In genomic region chr10:96495544-96495943, GRCh38 we compare ENCODE assay signal across 31 cellular contexts. TPM values are rescaled to one million over a fixed set of nuclear protein-coding genes. Genes with fewer than 3 reads are reported as not detected.
"Had no signal": no experiment of that assay in that cellular context is flagged by ENCODE, and none has a peak within 500 bp of the region (broad histone marks: within the 10 kb centered on the region; RNA-seq: fewer than 3 reads in every experiment).

No MANE protein-coding gene starts in this region.

- H3K36me3 Mint-ChIP-seq: activated CD4-positive, alpha-beta memory T cell treated with anti-CD3 and anti-CD28 coated beads for 36 hours; activated naive CD4-positive, alpha-beta T cell treated with anti-CD3 and anti-CD28 coated beads, Interleukin-2, amount 10 ng/mL, durations not matched to agents 7 days and 5 days; activated naive CD4-positive, alpha-beta T cell treated with anti-CD3 and anti-CD28 coated beads, Interleukin-2, amount 50 U/mL, for 72 hours; activated naive CD8-positive, alpha-beta T cell treated with anti-CD3 and anti-CD28 coated beads, Interleukin-2, amount 10 ng/mL, durations not matched to agents 7 days and 5 days; brain had no signal

- H3K9me3 Mint-ChIP-seq: activated CD4-positive, alpha-beta memory T cell treated with anti-CD3 and anti-CD28 coated beads for 36 hours; activated CD4-positive, alpha-beta T cell treated with anti-CD3 and anti-CD28 coated beads, Interleukin-2, amount 10 ng/mL, durations not matched to agents 24 days and 14 days; activated naive CD4-positive, alpha-beta T cell treated with anti-CD3 and anti-CD28 coated beads, Interleukin-2, amount 10 ng/mL, durations not matched to agents 7 days and 5 days; activated naive CD4-positive, alpha-beta T cell treated with anti-CD3 and anti-CD28 coated beads, Interleukin-2, amount 50 U/mL, for 72 hours; activated naive CD8-positive, alpha-beta T cell treated with anti-CD3 and anti-CD28 coated beads, Interleukin-2, amount 10 ng/mL, durations not matched to agents 7 days and 5 days; activated T-cell treated with anti-CD3 and anti-CD28 coated beads, Interleukin-2, amount 50 U/mL, for 24 hours; activated T-cell treated with anti-CD3 and anti-CD28 coated beads, Interleukin-2, amount 50 U/mL, for 72 hours; central memory CD8-positive, alpha-beta T cell; dendritic cell treated with granulocyte-macrophage colony-stimulating factor and Interleukin-4, amounts not matched to agents 40 ng/mL and 50 ng/mL, for 4 days; T-helper 2 cell treated with Interferon-gamma antibody and Interleukin-4, amounts not matched to agents 5 μg/mL and 100 μg/mL, for 36 hours had no signal

- DNase-seq: activated CD4-positive, alpha-beta memory T cell treated with anti-CD3 and anti-CD28 coated beads for 36 hours; activated CD4-positive, alpha-beta T cell treated with anti-CD3 and anti-CD28 coated beads for 36 hours; activated CD4-positive, alpha-beta T cell treated with anti-CD3 and anti-CD28 coated beads, Interleukin-2, amount 10 ng/mL, durations not matched to agents 24 days and 14 days; activated CD4-positive, CD25-positive, alpha-beta regulatory T cell; activated CD4-positive, CD25-positive, alpha-beta regulatory T cell treated with anti-CD3 and anti-CD28 coated beads, Interleukin-2, amount 50 U/mL, for 72 hours; activated CD8-positive, alpha-beta T cell treated with anti-CD3 and anti-CD28 coated beads, Interleukin-2, amount 10 ng/mL, durations not matched to agents 7 days and 5 days; activated gamma-delta T cell; activated naive CD4-positive, alpha-beta T cell; activated naive CD4-positive, alpha-beta T cell treated with anti-CD3 and anti-CD28 coated beads, Interleukin-2, amount 10 ng/mL, durations not matched to agents 7 days and 5 days; activated naive CD8-positive, alpha-beta T cell treated with anti-CD3 and anti-CD28 coated beads, Interleukin-2, amount 10 ng/mL, durations not matched to agents 7 days and 5 days; activated T-cell treated with anti-CD3 and anti-CD28 coated beads for 4 hours; activated T-cell treated with anti-CD3 and anti-CD28 coated beads, Interleukin-2, amount 50 U/mL, for 24 hours; activated T-cell treated with anti-CD3 and anti-CD28 coated beads, Interleukin-2, amount 50 U/mL, for 72 hours; dorsolateral prefrontal cortex; effector memory CD4-positive, alpha-beta T cell; foreskin keratinocyte; gastrocnemius medialis; glutamatergic neuron; T-helper 1 cell; T-helper 17 cell; T1000 had no signal

- H3K27ac Mint-ChIP-seq: activated CD4-positive, alpha-beta memory T cell treated with anti-CD3 and anti-CD28 coated beads for 36 hours; activated CD4-positive, alpha-beta T cell treated with anti-CD3 and anti-CD28 coated beads for 36 hours; activated CD4-positive, alpha-beta T cell treated with anti-CD3 and anti-CD28 coated beads, Interleukin-2, amount 10 ng/mL, durations not matched to agents 24 days and 14 days; activated CD8-positive, alpha-beta T cell treated with anti-CD3 and anti-CD28 coated beads, Interleukin-2, amount 10 ng/mL, durations not matched to agents 7 days and 5 days; activated naive CD4-positive, alpha-beta T cell treated with anti-CD3 and anti-CD28 coated beads, Interleukin-2, amount 10 ng/mL, durations not matched to agents 7 days and 5 days; activated naive CD4-positive, alpha-beta T cell treated with anti-CD3 and anti-CD28 coated beads, Interleukin-2, amount 50 U/mL, for 72 hours; activated naive CD8-positive, alpha-beta T cell treated with anti-CD3 and anti-CD28 coated beads, Interleukin-2, amount 10 ng/mL, durations not matched to agents 7 days and 5 days; activated T-cell treated with anti-CD3 and anti-CD28 coated beads, Interleukin-2, amount 50 U/mL, for 24 hours; activated T-cell treated with anti-CD3 and anti-CD28 coated beads, Interleukin-2, amount 50 U/mL, for 72 hours; dendritic cell treated with granulocyte-macrophage colony-stimulating factor and Interleukin-4, amounts not matched to agents 40 ng/mL and 50 ng/mL, for 4 days; T-helper 17 cell; T-helper 2 cell treated with Interferon-gamma antibody and Interleukin-4, amounts not matched to agents 5 μg/mL and 100 μg/mL, for 36 hours had no signal

- H3K4me1 Mint-ChIP-seq: activated CD4-positive, alpha-beta T cell treated with anti-CD3 and anti-CD28 coated beads for 36 hours; activated CD4-positive, alpha-beta T cell treated with anti-CD3 and anti-CD28 coated beads, Interleukin-2, amount 10 ng/mL, durations not matched to agents 24 days and 14 days; activated naive CD4-positive, alpha-beta T cell treated with anti-CD3 and anti-CD28 coated beads, Interleukin-2, amount 10 ng/mL, durations not matched to agents 7 days and 5 days; activated naive CD8-positive, alpha-beta T cell treated with anti-CD3 and anti-CD28 coated beads, Interleukin-2, amount 10 ng/mL, durations not matched to agents 7 days and 5 days; central memory CD8-positive, alpha-beta T cell; T-helper 17 cell had no signal

- H3K4me1 ChIP-seq: ascending aorta, breast epithelium, esophagus muscularis mucosa, foreskin keratinocyte, gastrocnemius medialis had no signal

- H3K27me3 ChIP-seq: ascending aorta, breast epithelium, cardiac muscle cell, dorsolateral prefrontal cortex, foreskin keratinocyte, gastrocnemius medialis had no signal

- H3K4me3 ChIP-seq: ascending aorta, breast epithelium, cardiac muscle cell, coronary artery, dorsolateral prefrontal cortex, esophagus muscularis mucosa, gastrocnemius medialis had no signal

- H3K9me3 ChIP-seq: ascending aorta, breast epithelium, esophagus muscularis mucosa, gastrocnemius medialis had no signal

- H3K4me3 Mint-ChIP-seq: activated CD4-positive, alpha-beta memory T cell treated with anti-CD3 and anti-CD28 coated beads for 36 hours; activated CD4-positive, alpha-beta T cell treated with anti-CD3 and anti-CD28 coated beads for 36 hours; activated CD4-positive, alpha-beta T cell treated with anti-CD3 and anti-CD28 coated beads, Interleukin-2, amount 10 ng/mL, durations not matched to agents 24 days and 14 days; activated CD8-positive, alpha-beta T cell treated with anti-CD3 and anti-CD28 coated beads, Interleukin-2, amount 10 ng/mL, durations not matched to agents 7 days and 5 days; activated naive CD4-positive, alpha-beta T cell treated with anti-CD3 and anti-CD28 coated beads, Interleukin-2, amount 10 ng/mL, durations not matched to agents 7 days and 5 days; activated naive CD8-positive, alpha-beta T cell treated with anti-CD3 and anti-CD28 coated beads, Interleukin-2, amount 10 ng/mL, durations not matched to agents 7 days and 5 days; activated T-cell treated with anti-CD3 and anti-CD28 coated beads, Interleukin-2, amount 50 U/mL, for 24 hours; activated T-cell treated with anti-CD3 and anti-CD28 coated beads, Interleukin-2, amount 50 U/mL, for 72 hours; central memory CD8-positive, alpha-beta T cell; dendritic cell treated with granulocyte-macrophage colony-stimulating factor and Interleukin-4, amounts not matched to agents 40 ng/mL and 50 ng/mL, for 4 days; T-helper 17 cell; T-helper 2 cell treated with Interferon-gamma antibody and Interleukin-4, amounts not matched to agents 5 μg/mL and 100 μg/mL, for 36 hours had no signal

- H3K27ac ChIP-seq: ascending aorta, breast epithelium, cardiac muscle cell, coronary artery, dorsolateral prefrontal cortex, esophagus muscularis mucosa, foreskin keratinocyte, gastrocnemius medialis had no signal

- H3K36me3 ChIP-seq: ascending aorta, breast epithelium, cardiac muscle cell, esophagus muscularis mucosa, gastrocnemius medialis had no signal

RNA-seq across cellular contexts. Expression of gene TLL2, which starts 18.2 kb away (rescaled TPM):
- total RNA-seq: activated CD4-positive, alpha-beta T cell treated with anti-CD3 and anti-CD28 coated beads, Interleukin-2, amount 10 ng/mL, durations not matched to agents 24 days and 14 days; activated naive CD8-positive, alpha-beta T cell treated with anti-CD3 and anti-CD28 coated beads, Interleukin-2, amount 10 ng/mL, durations not matched to agents 7 days and 5 days; ascending aorta; T-helper 17 cell had no signal
